ENCODE assay signal across 8 cellular contexts in the genomic region with DNA sequence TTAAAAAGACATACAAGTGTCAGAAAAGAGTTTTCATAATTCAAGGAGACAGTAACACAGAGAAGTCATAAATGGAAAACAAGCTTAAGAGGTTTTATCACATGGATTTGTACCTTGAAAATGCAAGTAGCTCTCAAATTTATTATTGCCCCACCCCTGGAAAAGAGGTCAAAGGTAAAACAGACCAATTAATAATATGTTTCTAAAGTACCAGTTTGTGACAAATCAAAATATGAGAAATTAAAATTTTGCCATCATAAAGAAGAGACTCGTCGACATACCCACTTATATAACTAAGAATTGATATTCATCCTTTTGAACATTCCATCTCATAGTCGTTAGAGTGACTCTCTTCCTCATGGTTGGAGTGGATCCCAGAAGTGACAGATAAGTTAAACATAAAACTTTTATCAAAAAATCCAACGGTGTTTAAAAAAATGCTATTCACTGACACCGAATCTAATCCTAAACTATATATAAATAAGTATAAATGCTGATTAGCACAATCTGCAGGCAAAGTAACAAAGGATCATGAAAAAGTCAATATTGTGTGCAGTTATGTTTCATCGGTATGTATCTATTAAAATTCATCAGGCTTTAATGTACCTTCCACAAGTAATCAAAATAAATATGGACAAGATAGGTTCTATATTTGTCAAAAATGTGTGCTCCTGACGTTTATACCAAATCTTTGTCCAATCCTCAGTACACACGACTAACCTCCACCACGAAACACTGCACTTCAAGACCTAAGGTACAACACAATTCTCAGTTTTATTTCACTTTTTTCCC. TPM values are rescaled to one million over a fixed set of nuclear protein-coding genes. Genes with fewer than 3 reads are reported as not detected.
DNase-seq lines count a peak whose midpoint lies in the region; ATAC-seq, FAIRE-seq and TF ChIP-seq lines count a peak whose summit lies in the region.

No MANE protein-coding gene starts in this region.

- no peak overlapping the region for H3K18ac ChIP-seq in mesendoderm (ENCODE audit: low read length)

- H3K36me3 ChIP-seq in right atrium auricular region (no peaks in the 10 kb centered on the region), bronchial epithelial cell (ENCODE audit: control insufficient read depth, insufficient read depth, low read length) (no peaks in the 10 kb centered on the region), mesendoderm (ENCODE audit: control insufficient read depth, insufficient read depth, low read length) (no peaks in the 10 kb centered on the region)

- H3K27me3 ChIP-seq in right atrium auricular region, result no peaks in the 10 kb centered on the region
- H3K27me3 ChIP-seq in bronchial epithelial cell (ENCODE audit: control insufficient read depth, insufficient read depth, low read length), result no peaks in the 10 kb centered on the region
- no peaks in the 10 kb centered on the region for H3K27me3 ChIP-seq in mesendoderm (ENCODE audit: insufficient read depth, low read length, poor library complexity)

- H3K4me1 ChIP-seq in right atrium auricular region (peaks cover 0 to 59% of the 10 kb centered on the region in 2 donors), mesendoderm (ENCODE audit: control insufficient read depth, low read depth, low read length) (peaks cover 4% of the 10 kb centered on the region)

- no peaks in the 10 kb centered on the region for H3K9me3 Mint-ChIP-seq in effector memory CD8-positive, alpha-beta T cell

- no CpG with 5 or more reads among the region's 9 CpGs for WGBS in mesendoderm (ENCODE audit: extremely low coverage, insufficient coverage, low lambda C conversion rate)

- TF ChIP-seq CTCF in right atrium auricular region (IDR thresholded peaks at IDR 0.05) (no peak), bronchial epithelial cell (IDR thresholded peaks at IDR 0.05; ENCODE audit: insufficient read depth, low read length, severe bottlenecking) (no peak)

- H3K27ac Mint-ChIP-seq in effector memory CD8-positive, alpha-beta T cell, result peak overlapping the region in 1 of 2 donors; percentile 86

- H3K79me2 ChIP-seq in mesendoderm (ENCODE audit: control insufficient read depth, insufficient read depth, low read length), result peaks cover 51% of the 10 kb centered on the region

- H3K4me2 ChIP-seq in mesendoderm (ENCODE audit: low read length), result no peak overlapping the region

- peak overlapping the region; percentile 95 to 99 for H3K27ac ChIP-seq in right atrium auricular region
- H3K27ac ChIP-seq in mesendoderm (ENCODE audit: low read depth, low read length), result no peak overlapping the region

- no peak overlapping the region for H2BK120ac ChIP-seq in mesendoderm (ENCODE audit: low read depth, low read length)

- H4K8ac ChIP-seq in mesendoderm (ENCODE audit: low read depth, low read length), result no peak overlapping the region

- DNase-seq in right atrium auricular region (ENCODE audit: low spot score) (no peak), Right ventricle myocardium superior (no peak), bronchial epithelial cell (ENCODE audit: low read depth) (no peak), mesendoderm (no peak), A172 (ENCODE audit: low spot score) (no peak), NCI-H69 (lab: John Stamatoyannopoulos, UW) (no peak), NCI-H1436 treated with DMSO at 0.1 percent for 48 hours (lab: John Stamatoyannopoulos, UW) (no peak)
- no peak for DNase-seq in effector memory CD8-positive, alpha-beta T cell

- FAIRE-seq in bronchial epithelial cell (lab: Jason Lieb, UNC), result no peak

- H3K23ac ChIP-seq in mesendoderm (ENCODE audit: low read length), result no peak overlapping the region

- H2BK5ac ChIP-seq in mesendoderm (ENCODE audit: low read length), result no peak overlapping the region

- peak overlapping the region in 1 of 2 donors; percentile 99 for H3K4me3 Mint-ChIP-seq in effector memory CD8-positive, alpha-beta T cell

- H3K4me1 Mint-ChIP-seq in effector memory CD8-positive, alpha-beta T cell (ENCODE audit: low read depth in 2 of 2), result peaks cover 29 to 37% of the 10 kb centered on the region in 2 donors

- peak overlapping the region; percentile 29 for H3K9ac ChIP-seq in mesendoderm (ENCODE audit: low read length)

- no peak for ATAC-seq in Right ventricle myocardium superior (ENCODE audit: poor library complexity)
- ATAC-seq in effector memory CD8-positive, alpha-beta T cell (replicated peaks), result no peak

- no peaks in the 10 kb centered on the region for H3K9me3 ChIP-seq in right atrium auricular region

- no peak overlapping the region for H2BK15ac ChIP-seq in mesendoderm (replicated peaks; ENCODE audit: low read depth)

- intact Hi-C loops in Right ventricle myocardium superior (cut with DNase I), result loop anchor here (5.0 to 10.0 kb wide), 3 partner anchors 37 to 73 kb away; no protein-coding TSS in a partner anchor

- H3K79me1 ChIP-seq in mesendoderm (ENCODE audit: low read length), result peaks cover 15% of the 10 kb centered on the region

- H3K36me3 Mint-ChIP-seq in effector memory CD8-positive, alpha-beta T cell (ENCODE audit: insufficient read depth), result peaks cover 22% of the 10 kb centered on the region

- H3K56ac ChIP-seq in mesendoderm (ENCODE audit: low read length), result no peak overlapping the region

- no peak overlapping the region for H4K5ac ChIP-seq in mesendoderm (ENCODE audit: low read length)

- H3K27me3 Mint-ChIP-seq in effector memory CD8-positive, alpha-beta T cell, result no peaks in the 10 kb centered on the region

- H3K4me3 ChIP-seq in right atrium auricular region, result peak overlapping the region in 1 of 2 donors; percentile 97
- H3K4me3 ChIP-seq in bronchial epithelial cell (ENCODE audit: low read depth, low read length), result peak overlapping the region; percentile 97
- no peak overlapping the region for H3K4me3 ChIP-seq in mesendoderm (ENCODE audit: low read length)

- H3K4ac ChIP-seq in mesendoderm (ENCODE audit: low read depth, low read length), result no peak overlapping the region

- no peak overlapping the region for H2AK5ac ChIP-seq in mesendoderm (ENCODE audit: low read length)

RNA-seq across cellular contexts. Expression of gene CORO1C, which starts 2.3 kb away (rescaled TPM):
- total RNA-seq in right atrium auricular region (10 to 100 TPM; 59.6 to 70.7 TPM), Right ventricle myocardium superior (69.1 TPM), bronchial epithelial cell (151 and 152 TPM in 2 replicates)
- 122 TPM for polyA plus RNA-seq in mesendoderm (2013, experiment 1 of 2)
- 119 TPM for polyA plus RNA-seq in mesendoderm (2013, experiment 2 of 2)
- total RNA-seq in A172 (2014; rRNA removed; shearing (Covaris generic)), result 127 and 166 TPM in 2 replicates
